11 cellular contexts compared by ENCODE assay signal in genomic region chr2:174035981-174036742, GRCh38.
A peak's percentile ranks its signal among the peaks of the same experiment; 100 is the strongest.
DNase-seq lines count a peak whose midpoint lies in the region; ATAC-seq, FAIRE-seq and TF ChIP-seq lines count a peak whose summit lies in the region.
"Had no signal": no experiment of that assay in that cellular context is flagged by ENCODE, and none has a peak within 500 bp of the region (broad histone marks: within the 10 kb centered on the region; RNA-seq: fewer than 3 reads in every experiment).

No MANE protein-coding gene starts in this region.

- H3K27me3 Mint-ChIP-seq in Caco-2 (ENCODE audit: insufficient read depth, unreplicated experiment), result no peaks in the 10 kb centered on the region
- H3K27me3 Mint-ChIP-seq in activated CD4-positive, alpha-beta T cell treated with anti-CD3 and anti-CD28 coated beads, Interleukin-2, amount 10 ng/mL, durations not matched to agents 24 days and 14 days, result no peaks in the 10 kb centered on the region

- peak overlapping the region; percentile 10 for H3K4me2 ChIP-seq in endothelial cell of umbilical vein (ENCODE audit: insufficient read depth, low read length)
- H3K4me2 ChIP-seq in osteoblast (ENCODE audit: insufficient read depth, low read length), result peak overlapping the region; percentile 79

- H2AFZ ChIP-seq in endothelial cell of umbilical vein (ENCODE audit: low read depth, low read length) (peak overlapping the region; percentile 53), osteoblast (ENCODE audit: low read length) (peak overlapping the region; percentile 58)

- H3K9me3 ChIP-seq in Caco-2, result no peaks in the 10 kb centered on the region
- no peaks in the 10 kb centered on the region for H3K9me3 ChIP-seq in endothelial cell of umbilical vein (replicated peaks; ENCODE audit: control insufficient read depth, insufficient read depth, low read length)
- no peaks in the 10 kb centered on the region for H3K9me3 ChIP-seq in osteoblast (ENCODE audit: low read depth, low read length)

- ATAC-seq in HG02588 (IDR thresholded peaks at IDR 0.05; ENCODE audit: unreplicated experiment), result no peak
- no peak for ATAC-seq in GM19395 (IDR thresholded peaks at IDR 0.05; ENCODE audit: unreplicated experiment)
- ATAC-seq: activated T-cell treated with anti-CD3 and anti-CD28 coated beads, Interleukin-2, amount 50 U/mL, for 72 hours had no signal

- peak overlapping the region; percentile 21 for H3K27ac ChIP-seq in endothelial cell of umbilical vein (ENCODE audit: insufficient read depth, low read depth, low read length)
- H3K27ac ChIP-seq in osteoblast (ENCODE audit: low read depth, low read length), result peak overlapping the region; percentile 65

- no peak overlapping the region for H3K27ac Mint-ChIP-seq in Caco-2 (ENCODE audit: unreplicated experiment)
- no peak overlapping the region for H3K27ac Mint-ChIP-seq in activated CD4-positive, alpha-beta T cell treated with anti-CD3 and anti-CD28 coated beads, Interleukin-2, amount 10 ng/mL, durations not matched to agents 24 days and 14 days
- H3K27ac Mint-ChIP-seq: activated T-cell treated with anti-CD3 and anti-CD28 coated beads, Interleukin-2, amount 50 U/mL, for 72 hours had no signal

- peaks cover 50% of the 10 kb centered on the region for H3K4me1 Mint-ChIP-seq in Caco-2 (ENCODE audit: low read depth, unreplicated experiment)
- H3K4me1 Mint-ChIP-seq in activated CD4-positive, alpha-beta T cell treated with anti-CD3 and anti-CD28 coated beads, Interleukin-2, amount 10 ng/mL, durations not matched to agents 24 days and 14 days, result peaks cover 16% of the 10 kb centered on the region

- intact Hi-C loops in Caco-2 (cut with micrococcal nuclease; ENCODE audit: unreplicated experiment) (no loop called here), endothelial cell of umbilical vein (cut with micrococcal nuclease) (no loop called here)
- intact Hi-C loops in activated CD4-positive, alpha-beta T cell treated with anti-CD3 and anti-CD28 coated beads, Interleukin-2, amount 10 ng/mL, durations not matched to agents 24 days and 14 days (cut with micrococcal nuclease), result no loop called here

- H3K4me3 ChIP-seq in Caco-2 (ENCODE audit: low read depth, low read length) (no peak overlapping the region), endothelial cell of umbilical vein (replicated peaks in 1 of 3; ENCODE audit: insufficient read depth in 1 of 3, low read depth in 1 of 3, low read length in 3 of 3) (no peak overlapping the region), osteoblast (ENCODE audit: insufficient read depth, low read length) (peak overlapping the region; percentile 52)

- peak; percentile 65 for FAIRE-seq in endothelial cell of umbilical vein (lab: Jason Lieb, UNC)

- dilution Hi-C loops in endothelial cell of umbilical vein (cut with MboI; ENCODE audit: extremely low pct_ligation_motif_present, low sequenced_read_pairs), result no loop called here

- H3K36me3 ChIP-seq in Caco-2 (ENCODE audit: control insufficient read depth, insufficient read depth, low read length) (no peaks in the 10 kb centered on the region), endothelial cell of umbilical vein (ENCODE audit: control insufficient read depth in 2 of 2, extremely low read depth in 1 of 2, insufficient read depth in 2 of 2, low read length in 2 of 2) (no peaks in the 10 kb centered on the region), osteoblast (ENCODE audit: insufficient read depth, low read length) (no peaks in the 10 kb centered on the region)

- no peak overlapping the region for H3K9ac ChIP-seq in endothelial cell of umbilical vein (replicated peaks; ENCODE audit: extremely low read depth, insufficient read depth, low read length)

- H3K4me1 ChIP-seq in Caco-2, result peaks cover 59% of the 10 kb centered on the region
- peaks cover 16% of the 10 kb centered on the region for H3K4me1 ChIP-seq in endothelial cell of umbilical vein (ENCODE audit: control insufficient read depth, extremely low read depth, insufficient read depth, low read length)
- H3K4me1 ChIP-seq in osteoblast (ENCODE audit: insufficient read depth, low read length), result peaks cover 47% of the 10 kb centered on the region

- no peak overlapping the region for H3K4me3 Mint-ChIP-seq in Caco-2 (ENCODE audit: unreplicated experiment)
- H3K4me3 Mint-ChIP-seq in activated CD4-positive, alpha-beta T cell treated with anti-CD3 and anti-CD28 coated beads, Interleukin-2, amount 10 ng/mL, durations not matched to agents 24 days and 14 days, result no peak overlapping the region
- H3K4me3 Mint-ChIP-seq: activated T-cell treated with anti-CD3 and anti-CD28 coated beads, Interleukin-2, amount 50 U/mL, for 72 hours had no signal

- H3K27me3 ChIP-seq in Caco-2 (replicated peaks; ENCODE audit: control insufficient read depth, insufficient read depth, low read length) (no peaks in the 10 kb centered on the region), endothelial cell of umbilical vein (ENCODE audit: control insufficient read depth in 2 of 2, insufficient read depth in 2 of 2, low read length in 2 of 2) (no peaks in the 10 kb centered on the region), osteoblast (ENCODE audit: insufficient read depth, low read length) (no peaks in the 10 kb centered on the region)

- TF ChIP-seq POLR2A in endothelial cell of umbilical vein (IDR thresholded peaks at IDR 0.05; ENCODE audit: low read depth, low read length), result no peak

- peak in 1 of 2 experiments; percentile 41 for DNase-seq in Caco-2
- DNase-seq in NCI-H460 (ENCODE audit: extremely low read depth, low read depth), result peak; percentile 61
- peak; percentile 79 for DNase-seq in endothelial cell of umbilical vein (ENCODE audit: low read depth, low spot score)
- DNase-seq in osteoblast (ENCODE audit: insufficient read length, low spot score, missing footprints), result no peak
- DNase-seq in activated CD4-positive, alpha-beta T cell treated with anti-CD3 and anti-CD28 coated beads, Interleukin-2, amount 10 ng/mL, durations not matched to agents 24 days and 14 days, result no peak
- no peak for DNase-seq in retina
- DNase-seq: activated T-cell treated with anti-CD3 and anti-CD28 coated beads, Interleukin-2, amount 50 U/mL, for 72 hours; hippocampal formation; NCI-H524 treated with DMSO at 0.1 percent for 48 hours had no signal

- H4K20me1 ChIP-seq in endothelial cell of umbilical vein (replicated peaks; ENCODE audit: control insufficient read depth, extremely low read depth, insufficient read depth, low read length) (no peaks in the 10 kb centered on the region), osteoblast (ENCODE audit: insufficient read depth, low read length) (no peaks in the 10 kb centered on the region)

- H3K79me2 ChIP-seq in endothelial cell of umbilical vein (ENCODE audit: control insufficient read depth, insufficient read depth, low read length), result no peaks in the 10 kb centered on the region
- no peaks in the 10 kb centered on the region for H3K79me2 ChIP-seq in osteoblast (ENCODE audit: insufficient read depth, low read length)

- BruUV-seq in Caco-2 (replicated peaks; lab: Mats Ljungman, UMichigan) (no TSS peak), endothelial cell of umbilical vein (replicated peaks; lab: Mats Ljungman, UMichigan) (no TSS peak)

- no peaks in the 10 kb centered on the region for H3K9me1 ChIP-seq in endothelial cell of umbilical vein (replicated peaks; ENCODE audit: control insufficient read depth, extremely low read depth, insufficient read depth, low read length)

- TF ChIP-seq CTCF in Caco-2 (IDR thresholded peaks at IDR 0.05; ENCODE audit: insufficient read depth in 1 of 2, low read depth in 1 of 2, low read length in 1 of 2, severe bottlenecking in 1 of 2, unreplicated experiment in 1 of 2) (peak; percentile 21), endothelial cell of umbilical vein (IDR thresholded peaks at IDR 0.05; ENCODE audit: extremely low read depth in 1 of 2, insufficient read depth in 1 of 2, low read depth in 1 of 2, low read length in 2 of 2) (no peak), osteoblast (IDR thresholded peaks at IDR 0.05; ENCODE audit: extremely low read depth, low read depth, low read length) (peak; percentile 45)

- POLR2A ChIA-PET in Caco-2 (lab: Charles Lee), result no interaction called here
- POLR2A ChIA-PET in endothelial cell of umbilical vein (lab: Charles Lee), result no interaction called here

- peaks cover 10% of the 10 kb centered on the region for H3K9me3 Mint-ChIP-seq in Caco-2 (ENCODE audit: unreplicated experiment)
- H3K9me3 Mint-ChIP-seq in activated CD4-positive, alpha-beta T cell treated with anti-CD3 and anti-CD28 coated beads, Interleukin-2, amount 10 ng/mL, durations not matched to agents 24 days and 14 days, result no peaks in the 10 kb centered on the region
- H3K9me3 Mint-ChIP-seq: activated T-cell treated with anti-CD3 and anti-CD28 coated beads, Interleukin-2, amount 50 U/mL, for 72 hours had no signal

- H3K36me3 Mint-ChIP-seq in Caco-2 (ENCODE audit: insufficient read depth, unreplicated experiment), result peaks cover 18% of the 10 kb centered on the region
- H3K36me3 Mint-ChIP-seq in activated CD4-positive, alpha-beta T cell treated with anti-CD3 and anti-CD28 coated beads, Interleukin-2, amount 10 ng/mL, durations not matched to agents 24 days and 14 days (ENCODE audit: low read depth), result no peaks in the 10 kb centered on the region

- CTCF ChIA-PET in Caco-2 (lab: Charles Lee), result interaction anchor here (1.3 kb wide), 1 partner anchor 33 kb away, joined by 4 read pairs; no protein-coding TSS in a partner anchor
- CTCF ChIA-PET in endothelial cell of umbilical vein (lab: Charles Lee), result interaction anchor here (0.8 to 2.1 kb wide), 4 partner anchors 23 to 152 kb away, joined by 3 to 5 read pairs (median 4); no protein-coding TSS in a partner anchor

TF ChIP-seq in endothelial cell of umbilical vein, 7 proteins besides CTCF, POLR2A, EP300 and RAD21:
- TF ChIP-seq GATA2 (IDR thresholded peaks at IDR 0.05; ENCODE audit: insufficient read depth, insufficient read length, low read depth, low read length), result no peak
- TF ChIP-seq JUN (IDR thresholded peaks at IDR 0.05; ENCODE audit: borderline replicate concordance, insufficient read depth, insufficient read length, low read depth), result peak; percentile 68
- TF ChIP-seq FOS (IDR thresholded peaks at IDR 0.05; ENCODE audit: borderline replicate concordance, insufficient read depth, low read length), result peak; percentile 80

Comparison
In these comparisons a context has a peak if more than half of its experiments do, and no peak if none do; other contexts are left out.
1. DNase-seq: peak in NCI-H460 (single experiment) and endothelial cell of umbilical vein (single experiment); none in osteoblast (single experiment), activated CD4-positive, alpha-beta T cell treated with anti-CD3 and anti-CD28 coated beads, Interleukin-2, amount 10 ng/mL, durations not matched to agents 24 days and 14 days (single experiment) and retina (single experiment).
2. CTCF ChIP-seq: peak in Caco-2 (2 of 2) and osteoblast (single experiment); none in endothelial cell of umbilical vein (0 of 2).